ENCODE assay signal across 14 cellular contexts in genomic region chr10:35129185-35129674, GRCh38. TPM values are rescaled to one million over a fixed set of nuclear protein-coding genes. Genes with fewer than 3 reads are reported as not detected.
DNase-seq lines count a peak whose midpoint lies in the region; ATAC-seq, FAIRE-seq and TF ChIP-seq lines count a peak whose summit lies in the region.
"Had no signal": no experiment of that assay in that cellular context is flagged by ENCODE, and none has a peak within 500 bp of the region (broad histone marks: within the 10 kb centered on the region; RNA-seq: fewer than 3 reads in every experiment).

No MANE protein-coding gene starts in this region.

- no peak for DNase-seq in HepG2 (ENCODE audit: low spot score)
- DNase-seq in right lobe of liver: no peak
- no peak for DNase-seq in PC-9
- DNase-seq in central memory CD8-positive, alpha-beta T cell (ENCODE audit: low spot score in 2 of 2): no peak
- DNase-seq in thyroid gland: no peak
- DNase-seq in effector memory CD4-positive, alpha-beta T cell: no peak
- DNase-seq in stimulated activated CD4-positive, alpha-beta T cell treated with anti-CD3 and anti-CD28 coated beads, Interleukin-2, amount 100 ng/mL, for 24 hours: no peak
- DNase-seq: activated effector memory CD4-positive, alpha-beta T cell treated with Interleukin-2 at 50 U/mL for 16 hours; GF-D8; NCI-H2227 treated with DMSO at 0.1 percent for 48 hours; retina had no signal

- TF ChIP-seq EP300 in HepG2 (IDR thresholded peaks at IDR 0.05; ENCODE audit: low read depth in 2 of 2, low read length in 2 of 2) (no peak), HepG2 (CRISPR knock-in tag; IDR thresholded peaks at IDR 0.05; ENCODE audit: borderline replicate concordance) (no peak)

- no peaks in the 10 kb centered on the region for H3K9me2 ChIP-seq in PC-9 (ENCODE audit: insufficient read depth)

- H2AFZ ChIP-seq in HepG2 (ENCODE audit: low read length) (no peak overlapping the region), PC-9 (no peak overlapping the region)

- no peaks in the 10 kb centered on the region for H3K27me3 Mint-ChIP-seq in central memory CD8-positive, alpha-beta T cell

- H4K20me1 ChIP-seq in HepG2 (ENCODE audit: insufficient read depth, low read length) (no peaks in the 10 kb centered on the region), PC-9 (ENCODE audit: insufficient read depth) (no peaks in the 10 kb centered on the region)
- H4K20me1 ChIP-seq: BLaER1 had no signal

- no peaks in the 10 kb centered on the region for H3K9me3 Mint-ChIP-seq in central memory CD8-positive, alpha-beta T cell

- in situ Hi-C loops in HepG2 (cut with HindIII; ENCODE audit: extremely low pct_ligation_motif_present, low pct_unique_long_range_greater_than_20kb): no loop called here

- H3K27me3 ChIP-seq in HepG2 (ENCODE audit: control insufficient read depth in 1 of 2, insufficient read depth in 2 of 2, low read length in 2 of 2) (no peaks in the 10 kb centered on the region; a peak in 1 of 5 replicates), right lobe of liver (no peaks in the 10 kb centered on the region), PC-9 (ENCODE audit: insufficient read depth, low read depth) (no peaks in the 10 kb centered on the region), thyroid gland (no peaks in the 10 kb centered on the region)
- no peaks in the 10 kb centered on the region for H3K27me3 ChIP-seq in effector memory CD4-positive, alpha-beta T cell (replicated peaks; ENCODE audit: control insufficient read depth, insufficient read depth, low read length, poor library complexity, severe bottlenecking)
- H3K27me3 ChIP-seq: BLaER1 had no signal

- 95% methylated on average over 1 of the region's 1 CpG for WGBS in HepG2 (ENCODE audit: low lambda C conversion rate)
- 100% methylated on average over 1 of the region's 1 CpG for WGBS in right lobe of liver (ENCODE audit: insufficient coverage, low coverage, low lambda C conversion rate, missing lambda C conversion rate)
- 96 to 98% methylated on average over 1 of the region's 1 CpG for WGBS in thyroid gland, 2 donors

- FAIRE-seq in HepG2 (lab: Jason Lieb, UNC): no peak
- FAIRE-seq: colon had no signal

- H3K4me1 ChIP-seq in HepG2 (ENCODE audit: insufficient read depth, low read length): peaks cover 49% of the 10 kb centered on the region
- peaks cover 0 to 28% (median 0%) of the 10 kb centered on the region in 4 donors for H3K4me1 ChIP-seq in right lobe of liver
- H3K4me1 ChIP-seq in PC-9 (replicated peaks; ENCODE audit: insufficient read depth): peaks cover 16% of the 10 kb centered on the region
- peaks cover 19 to 39% of the 10 kb centered on the region in 2 donors for H3K4me1 ChIP-seq in thyroid gland
- H3K4me1 ChIP-seq in effector memory CD4-positive, alpha-beta T cell (ENCODE audit: control insufficient read depth, insufficient read depth, low read length, poor library complexity, severe bottlenecking): peaks cover 14% of the 10 kb centered on the region

- H3K79me2 ChIP-seq in HepG2 (ENCODE audit: insufficient read depth, low read length) (peaks cover 18% of the 10 kb centered on the region), PC-9 (ENCODE audit: low read depth) (peaks cover 25% of the 10 kb centered on the region)

- H3K4me3 Mint-ChIP-seq in central memory CD8-positive, alpha-beta T cell: peak overlapping the region; percentile 92

- TF ChIP-seq POLR2A in HepG2 (IDR thresholded peaks at IDR 0.05; ENCODE audit: insufficient read depth in 1 of 2, low read depth in 2 of 2, low read length in 2 of 2) (no peak), right lobe of liver (IDR thresholded peaks at IDR 0.05) (no peak), thyroid gland (IDR thresholded peaks at IDR 0.05) (no peak)

- TF ChIP-seq CTCF in HepG2 (CRISPR knock-in tag; IDR thresholded peaks at IDR 0.05) (no peak), right lobe of liver (IDR thresholded peaks at IDR 0.05) (no peak), PC-9 (conservative IDR thresholded peaks at IDR 0.05) (no peak), thyroid gland (IDR thresholded peaks at IDR 0.05) (no peak)

- ATAC-seq in HepG2 (no peak), right lobe of liver (no peak), GM18502 (IDR thresholded peaks at IDR 0.05; ENCODE audit: poor library complexity, unreplicated experiment) (no peak)
- ATAC-seq in central memory CD8-positive, alpha-beta T cell (replicated peaks; ENCODE audit: extremely low read depth, poor library complexity, severe bottlenecking): no peak

- no TSS peak for BruUV-seq in HepG2 (replicated peaks; lab: Mats Ljungman, UMichigan)
- BruUV-seq in PC-9 (replicated peaks; lab: Mats Ljungman, UMichigan): no TSS peak

- H3F3A ChIP-seq in PC-9 (ENCODE audit: insufficient read depth, low read depth): peaks cover 16% of the 10 kb centered on the region; the same call in 1 of the 2 replicates

- H3K36me3 ChIP-seq in HepG2 (replicated peaks in 1 of 2; ENCODE audit: control insufficient read depth in 1 of 2, insufficient read depth in 2 of 2, low read length in 2 of 2): no peaks in the 10 kb centered on the region
- no peaks in the 10 kb centered on the region for H3K36me3 ChIP-seq in right lobe of liver
- H3K36me3 ChIP-seq in PC-9 (ENCODE audit: low read depth): no peaks in the 10 kb centered on the region
- H3K36me3 ChIP-seq in thyroid gland: no peaks in the 10 kb centered on the region
- no peaks in the 10 kb centered on the region for H3K36me3 ChIP-seq in effector memory CD4-positive, alpha-beta T cell (ENCODE audit: control insufficient read depth, insufficient read depth, low read length)
- H3K36me3 ChIP-seq: BLaER1 had no signal

- no peak overlapping the region for H3K9ac ChIP-seq in HepG2 (ENCODE audit: insufficient read depth, low read depth, low read length)
- H3K9ac ChIP-seq: BLaER1 had no signal

- peak overlapping the region; percentile 99 for H3K27ac Mint-ChIP-seq in central memory CD8-positive, alpha-beta T cell (ENCODE audit: low read depth)

- POLR2A ChIA-PET in HepG2 (lab: Yijun Ruan, JAX): no interaction called here
- POLR2A ChIA-PET in PC-9 (lab: Charles Lee; ENCODE audit: unreplicated experiment): no interaction called here

- CTCF ChIA-PET in HepG2 (lab: Yijun Ruan, JAX; ENCODE audit: low intra/inter-chr PET ratio, low total read pairs): no interaction called here
- CTCF ChIA-PET in PC-9 (lab: Charles Lee): no interaction called here

- peaks cover 35% of the 10 kb centered on the region for H3K36me3 Mint-ChIP-seq in central memory CD8-positive, alpha-beta T cell (ENCODE audit: insufficient read depth)

- peaks cover 35% of the 10 kb centered on the region for H3K4me1 Mint-ChIP-seq in central memory CD8-positive, alpha-beta T cell

- H3K4me2 ChIP-seq in HepG2 (ENCODE audit: low read depth, low read length) (peak overlapping the region; percentile 86; the same call in 1 of the 2 replicates), PC-9 (peak overlapping the region; percentile 82)

- intact Hi-C loops in HepG2 (cut with micrococcal nuclease; ENCODE audit: unreplicated experiment) (loop anchor here (5.0 kb wide), 1 partner anchor 68 kb away; no protein-coding TSS in a partner anchor), right lobe of liver (cut with DNase I) (loop anchor here in 1 of 2 donors (10.0 kb wide), 1 partner anchor 86 kb away; no protein-coding TSS in a partner anchor), PC-9 (cut with micrococcal nuclease; ENCODE audit: unreplicated experiment) (loop anchor here (5.0 to 10.0 kb wide), 3 partner anchors 206 to 1646 kb away; partner anchors contain the start of gene CCNY), thyroid gland (cut with DNase I) (loop anchor here (10.0 kb wide), 1 partner anchor 206 kb away; the partner anchor contains the start of gene CCNY)

- no peak overlapping the region for H3K4me3 ChIP-seq in HepG2 (replicated peaks in 1 of 3; ENCODE audit: insufficient read depth in 1 of 3, low read depth in 2 of 3, low read length in 3 of 3)
- H3K4me3 ChIP-seq in right lobe of liver: no peak overlapping the region
- H3K4me3 ChIP-seq in PC-9: peak overlapping the region; percentile 90; the same call in 1 of the 2 replicates
- no peak overlapping the region for H3K4me3 ChIP-seq in thyroid gland (replicated peaks in 1 of 3)
- no peak overlapping the region for H3K4me3 ChIP-seq in effector memory CD4-positive, alpha-beta T cell (ENCODE audit: insufficient read depth, low read depth, low read length, poor library complexity, severe bottlenecking)
- H3K4me3 ChIP-seq: BLaER1 had no signal

- TF ChIP-seq RAD21 in HepG2 (CRISPR knock-in tag; IDR thresholded peaks at IDR 0.05): no peak

- H3K27ac ChIP-seq in HepG2 (ENCODE audit: extremely low read length, insufficient read depth, low read length): no peak overlapping the region
- H3K27ac ChIP-seq in right lobe of liver: no peak overlapping the region
- H3K27ac ChIP-seq in PC-9: no peak overlapping the region
- peak overlapping the region in 2 of 3 donors; percentile 18 to 21 for H3K27ac ChIP-seq in thyroid gland
- H3K27ac ChIP-seq in effector memory CD4-positive, alpha-beta T cell (ENCODE audit: insufficient read depth, low read length, poor library complexity, severe bottlenecking): no peak overlapping the region
- H3K27ac ChIP-seq: BLaER1 had no signal

- H3K9me3 ChIP-seq in HepG2 (ENCODE audit: low read length): no peaks in the 10 kb centered on the region
- H3K9me3 ChIP-seq in right lobe of liver: no peaks in the 10 kb centered on the region
- no peaks in the 10 kb centered on the region for H3K9me3 ChIP-seq in PC-9 (ENCODE audit: insufficient read depth, low read depth)
- no peaks in the 10 kb centered on the region for H3K9me3 ChIP-seq in thyroid gland
- H3K9me3 ChIP-seq in effector memory CD4-positive, alpha-beta T cell (ENCODE audit: control insufficient read depth, low read length): no peaks in the 10 kb centered on the region
- H3K9me3 ChIP-seq: BLaER1 had no signal

RNA-seq across cellular contexts. Expression of gene CREM, which starts 2.6 kb away (rescaled TPM):
- total RNA-seq in HepG2 (2016; rRNA removed; fragmentation: Illumina TruSeq; extraction: Trizol) (25.4 and 30.6 TPM in 2 replicates), right lobe of liver (10 to 100 TPM; 16.3 to 34.1 (median 22.9) TPM), PC-9 (2021) (25.6 and 28.3 TPM in 2 replicates), thyroid gland (10 to 100 TPM; 39.9 to 64.4 (median 50.5) TPM)
- total RNA-seq in HepG2 (2016; cell fraction: cytosol; rRNA removed; fragmentation: Illumina TruSeq; extraction: Trizol; ENCODE audit: low read depth): 37.8 and 41.9 TPM in 2 replicates
- 22.5 and 31.8 TPM in 2 replicates for total RNA-seq in HepG2 (2016; cell fraction: insoluble cytoplasmic fraction; rRNA removed; fragmentation: Illumina TruSeq; extraction: Trizol)
- total RNA-seq in HepG2 (2016; cell fraction: membrane; rRNA removed; fragmentation: Illumina TruSeq; extraction: Trizol): 50.7 and 52.7 TPM in 2 replicates
- total RNA-seq in HepG2 (2016; cell fraction: nucleus; rRNA removed; fragmentation: Illumina TruSeq; extraction: Trizol): 14.0 and 14.9 TPM in 2 replicates
- 21.3 and 22.4 TPM in 2 replicates for polyA plus RNA-seq in HepG2 (2011; rRNA removed)
- polyA plus RNA-seq in HepG2 (2011; cell fraction: cytosol; rRNA removed): 21.0 and 25.8 TPM in 2 replicates
- polyA plus RNA-seq in HepG2 (2011; cell fraction: nucleus; rRNA removed): 6.9 and 10.2 TPM in 2 replicates
- polyA plus RNA-seq in HepG2 (2012): 20.4 and 24.2 TPM in 2 replicates
- polyA plus RNA-seq in HepG2 (2016; cell fraction: cytosol; fragmentation: Illumina TruSeq; extraction: Trizol; ENCODE audit: low read depth): 50.9 and 63.2 TPM in 2 replicates
- 33.4 and 41.6 TPM in 2 replicates for polyA plus RNA-seq in HepG2 (2016; cell fraction: insoluble cytoplasmic fraction; fragmentation: Illumina TruSeq; extraction: Trizol; ENCODE audit: low read depth)
- polyA plus RNA-seq in HepG2 (2016; cell fraction: membrane; fragmentation: Illumina TruSeq; extraction: Trizol; ENCODE audit: low read depth): 49.1 and 59.4 TPM in 2 replicates
- 19.2 and 20.1 TPM in 2 replicates for polyA plus RNA-seq in HepG2 (2016; cell fraction: nucleus; fragmentation: Illumina TruSeq; extraction: Trizol; ENCODE audit: insufficient read depth, low read depth)
- 19.7 and 48.8 TPM in 2 replicates for polyA minus RNA-seq in HepG2 (2011; rRNA and poly(A)+ RNA removed; ENCODE audit: low replicate concordance)
- polyA minus RNA-seq in HepG2 (2011; cell fraction: cytosol; rRNA and poly(A)+ RNA removed): 11.8 and 15.1 TPM in 2 replicates
- 16.5 and 22.5 TPM in 2 replicates for polyA minus RNA-seq in HepG2 (2011; cell fraction: nucleus; rRNA and poly(A)+ RNA removed)

RNA-seq across cellular contexts. Expression of gene CUL2, which starts 39.1 kb away (rescaled TPM):
- total RNA-seq in HepG2 (2016; rRNA removed; fragmentation: Illumina TruSeq; extraction: Trizol) (33.1 and 48.2 TPM in 2 replicates), right lobe of liver (10 to 100 TPM; 13.2 to 20.4 (median 15.9) TPM), PC-9 (2021) (24.7 and 31.5 TPM in 2 replicates), thyroid gland (10 to 100 TPM; 16.5 to 19.0 (median 18.2) TPM)
- total RNA-seq in HepG2 (2016; cell fraction: cytosol; rRNA removed; fragmentation: Illumina TruSeq; extraction: Trizol; ENCODE audit: low read depth): 10.9 and 12.3 TPM in 2 replicates
- total RNA-seq in HepG2 (2016; cell fraction: insoluble cytoplasmic fraction; rRNA removed; fragmentation: Illumina TruSeq; extraction: Trizol): 35.6 and 42.8 TPM in 2 replicates
- total RNA-seq in HepG2 (2016; cell fraction: membrane; rRNA removed; fragmentation: Illumina TruSeq; extraction: Trizol): 25.2 and 28.9 TPM in 2 replicates
- total RNA-seq in HepG2 (2016; cell fraction: nucleus; rRNA removed; fragmentation: Illumina TruSeq; extraction: Trizol): 28.4 and 32.1 TPM in 2 replicates
- polyA plus RNA-seq in HepG2 (2011; rRNA removed): 7.1 and 9.6 TPM in 2 replicates
- 4.9 and 7.1 TPM in 2 replicates for polyA plus RNA-seq in HepG2 (2011; cell fraction: cytosol; rRNA removed)
- polyA plus RNA-seq in HepG2 (2011; cell fraction: nucleus; rRNA removed): 3.2 and 3.3 TPM in 2 replicates
- polyA plus RNA-seq in HepG2 (2012): 15.6 and 18.3 TPM in 2 replicates
- 8.0 and 9.0 TPM in 2 replicates for polyA plus RNA-seq in HepG2 (2016; cell fraction: cytosol; fragmentation: Illumina TruSeq; extraction: Trizol; ENCODE audit: low read depth)
- polyA plus RNA-seq in HepG2 (2016; cell fraction: insoluble cytoplasmic fraction; fragmentation: Illumina TruSeq; extraction: Trizol; ENCODE audit: low read depth): 34.0 and 39.1 TPM in 2 replicates
- polyA plus RNA-seq in HepG2 (2016; cell fraction: membrane; fragmentation: Illumina TruSeq; extraction: Trizol; ENCODE audit: low read depth): 16.4 and 16.9 TPM in 2 replicates
- 26.7 and 29.6 TPM in 2 replicates for polyA plus RNA-seq in HepG2 (2016; cell fraction: nucleus; fragmentation: Illumina TruSeq; extraction: Trizol; ENCODE audit: insufficient read depth, low read depth)
- 7.4 and 12.1 TPM in 2 replicates for polyA minus RNA-seq in HepG2 (2011; rRNA and poly(A)+ RNA removed; ENCODE audit: low replicate concordance)
- 11.5 and 11.6 TPM in 2 replicates for polyA minus RNA-seq in HepG2 (2011; cell fraction: cytosol; rRNA and poly(A)+ RNA removed)
- polyA minus RNA-seq in HepG2 (2011; cell fraction: nucleus; rRNA and poly(A)+ RNA removed): 12.2 and 17.9 TPM in 2 replicates

Comparison
In these comparisons a context has a peak if more than half of its experiments do, and no peak if none do; other contexts are left out.
1. H3K27ac ChIP-seq: peak in thyroid gland (2 of 3); none in HepG2 (single experiment), right lobe of liver (0 of 3), PC-9 (single experiment) and effector memory CD4-positive, alpha-beta T cell (single experiment).